In genomic region chr5:151480859-151481258, GRCh38 we compare ENCODE assay signal across 13 cellular contexts. TPM values are rescaled to one million over a fixed set of nuclear protein-coding genes. Genes with fewer than 3 reads are reported as not detected.
DNase-seq lines count a peak whose midpoint lies in the region; ATAC-seq and TF ChIP-seq lines count a peak whose summit lies in the region.
"Had no signal": no experiment of that assay in that cellular context is flagged by ENCODE, and none has a peak within 500 bp of the region (broad histone marks: within the 10 kb centered on the region; RNA-seq: fewer than 3 reads in every experiment).

No MANE protein-coding gene starts in this region.

- TF ChIP-seq CTCF in AG09309 (IDR thresholded peaks at IDR 0.05; ENCODE audit: control insufficient read depth, insufficient read depth, low read depth, low read length, missing control alignments) = no peak
- no peak for TF ChIP-seq CTCF in mesothelial cell of epicardium (IDR thresholded peaks at IDR 0.05; ENCODE audit: unreplicated experiment)

- peaks cover 14% of the 10 kb centered on the region for H3K4me1 Mint-ChIP-seq in mesothelial cell of epicardium
- H3K4me1 Mint-ChIP-seq in stimulated activated naive CD8-positive, alpha-beta T cell treated with anti-CD3 and anti-CD28 coated beads, Interleukin-15, amount 100 ng/mL, for 72 hours = no peaks in the 10 kb centered on the region
- H3K4me1 Mint-ChIP-seq: activated CD4-positive, alpha-beta T cell treated with anti-CD3 and anti-CD28 coated beads for 36 hours; activated naive CD8-positive, alpha-beta T cell treated with anti-CD3 and anti-CD28 coated beads, Interleukin-2, amount 50 U/mL, for 24 hours had no signal

- DNase-seq in AG09309 (ENCODE audit: low read depth) (peak; percentile 39), M059J (ENCODE audit: low read depth) (peak; percentile 6), cerebellum (ENCODE audit: low spot score) (peak; percentile 90), mesothelial cell of epicardium (ENCODE audit: low spot score in 2 of 2, unreplicated experiment in 2 of 2) (no peak), cortex of kidney (lab: John Stamatoyannopoulos, UW) (no peak), NCI-H2196 (lab: John Stamatoyannopoulos, UW; ENCODE audit: unreplicated experiment) (no peak)
- no peak for DNase-seq in stimulated activated naive CD8-positive, alpha-beta T cell treated with anti-CD3 and anti-CD28 coated beads, Interleukin-15, amount 100 ng/mL, for 72 hours
- no peak for DNase-seq in effector CD4-positive, alpha-beta T cell
- DNase-seq: activated CD4-positive, alpha-beta T cell treated with anti-CD3 and anti-CD28 coated beads for 36 hours; activated naive CD8-positive, alpha-beta T cell treated with anti-CD3 and anti-CD28 coated beads, Interleukin-2, amount 50 U/mL, for 24 hours; NCI-H1092; stimulated activated CD4-positive, alpha-beta T cell treated with anti-CD3 and anti-CD28 coated beads, Interleukin-1b, Interleukin-23, amount 100 ng/mL, for 48 hours had no signal

- H3K4me3 Mint-ChIP-seq in mesothelial cell of epicardium = no peak overlapping the region
- no peak overlapping the region for H3K4me3 Mint-ChIP-seq in stimulated activated naive CD8-positive, alpha-beta T cell treated with anti-CD3 and anti-CD28 coated beads, Interleukin-15, amount 100 ng/mL, for 72 hours
- H3K4me3 Mint-ChIP-seq: activated CD4-positive, alpha-beta T cell treated with anti-CD3 and anti-CD28 coated beads for 36 hours; activated naive CD8-positive, alpha-beta T cell treated with anti-CD3 and anti-CD28 coated beads, Interleukin-2, amount 50 U/mL, for 24 hours had no signal

- no peaks in the 10 kb centered on the region for H3K9me3 Mint-ChIP-seq in mesothelial cell of epicardium
- no peaks in the 10 kb centered on the region for H3K9me3 Mint-ChIP-seq in stimulated activated naive CD8-positive, alpha-beta T cell treated with anti-CD3 and anti-CD28 coated beads, Interleukin-15, amount 100 ng/mL, for 72 hours
- H3K9me3 Mint-ChIP-seq: activated naive CD8-positive, alpha-beta T cell treated with anti-CD3 and anti-CD28 coated beads, Interleukin-2, amount 50 U/mL, for 24 hours had no signal

- no peaks in the 10 kb centered on the region for H3K27me3 Mint-ChIP-seq in mesothelial cell of epicardium (ENCODE audit: low read depth)
- H3K27me3 Mint-ChIP-seq in stimulated activated naive CD8-positive, alpha-beta T cell treated with anti-CD3 and anti-CD28 coated beads, Interleukin-15, amount 100 ng/mL, for 72 hours = no peaks in the 10 kb centered on the region
- H3K27me3 Mint-ChIP-seq: activated CD4-positive, alpha-beta T cell treated with anti-CD3 and anti-CD28 coated beads for 36 hours; activated naive CD8-positive, alpha-beta T cell treated with anti-CD3 and anti-CD28 coated beads, Interleukin-2, amount 50 U/mL, for 24 hours had no signal

- H3K4me3 ChIP-seq in AG09309 (ENCODE audit: control insufficient read depth, low read depth, low read length) = no peak overlapping the region

- peak overlapping the region; percentile 6 for H3K27ac Mint-ChIP-seq in mesothelial cell of epicardium
- peak overlapping the region in 1 of 2 donors; percentile 13 for H3K27ac Mint-ChIP-seq in stimulated activated naive CD8-positive, alpha-beta T cell treated with anti-CD3 and anti-CD28 coated beads, Interleukin-15, amount 100 ng/mL, for 72 hours
- H3K27ac Mint-ChIP-seq: activated CD4-positive, alpha-beta T cell treated with anti-CD3 and anti-CD28 coated beads for 36 hours; activated naive CD8-positive, alpha-beta T cell treated with anti-CD3 and anti-CD28 coated beads, Interleukin-2, amount 50 U/mL, for 24 hours had no signal

- no peak for ATAC-seq in stimulated activated naive CD8-positive, alpha-beta T cell treated with anti-CD3 and anti-CD28 coated beads, Interleukin-15, amount 100 ng/mL, for 72 hours
- ATAC-seq: activated CD4-positive, alpha-beta T cell treated with anti-CD3 and anti-CD28 coated beads for 36 hours; activated naive CD8-positive, alpha-beta T cell treated with anti-CD3 and anti-CD28 coated beads, Interleukin-2, amount 50 U/mL, for 24 hours; Panc1 had no signal

- peaks cover 17% of the 10 kb centered on the region for H3K36me3 Mint-ChIP-seq in mesothelial cell of epicardium

RNA-seq across cellular contexts. Expression of gene SLC36A1, which starts 33.5 kb away (rescaled TPM):
- total RNA-seq in M059J (2014; rRNA removed; shearing (Covaris generic)) = 4.5 and 4.9 TPM in 2 replicates
- total RNA-seq in cerebellum = 14.1 TPM
- total RNA-seq in mesothelial cell of epicardium = 13.0 to 14.7 TPM (median 14.5 TPM) in 3 replicates

Comparison
In these comparisons a context has a peak if more than half of its experiments do, and no peak if none do; other contexts are left out.
1. DNase-seq: peak in AG09309 (single experiment), M059J (single experiment) and cerebellum (single experiment); none in mesothelial cell of epicardium (0 of 2), stimulated activated naive CD8-positive, alpha-beta T cell treated with anti-CD3 and anti-CD28 coated beads, Interleukin-15, amount 100 ng/mL, for 72 hours (0 of 2), effector CD4-positive, alpha-beta T cell (single experiment), cortex of kidney (single experiment) and NCI-H2196 (single experiment).